ENCODE assay signal across 8 cellular contexts in the genomic region with DNA sequence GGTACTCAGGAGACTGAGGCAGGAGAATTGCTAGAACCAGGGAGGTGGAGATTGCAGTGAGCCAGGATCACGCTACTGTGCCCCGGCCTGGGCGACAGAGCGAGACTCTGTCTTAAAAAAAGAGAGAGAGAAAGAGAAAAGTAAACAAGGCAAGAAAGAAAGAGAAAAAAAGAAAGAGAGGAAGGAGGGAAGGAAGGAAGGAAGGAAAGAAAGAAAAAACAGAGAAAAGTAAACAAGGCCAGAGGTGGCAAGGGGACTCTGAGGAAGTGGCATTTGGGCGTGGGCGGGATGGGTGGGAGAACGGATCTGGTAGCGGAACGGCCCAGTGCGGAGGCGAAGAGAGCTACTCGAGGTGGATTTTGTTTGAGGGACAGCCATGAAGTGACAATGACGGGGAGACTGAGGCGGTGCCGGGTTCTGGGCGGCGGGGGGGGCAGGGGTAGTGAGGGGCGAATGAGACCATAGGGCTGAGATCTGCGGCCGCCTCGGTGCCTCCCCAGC. TPM values are rescaled to one million over a fixed set of nuclear protein-coding genes. Genes with fewer than 3 reads are reported as not detected.
DNase-seq lines count a peak whose midpoint lies in the region; ATAC-seq and TF ChIP-seq lines count a peak whose summit lies in the region.

No MANE protein-coding gene starts in this region.

- no peak for ATAC-seq in activated CD8-positive, alpha-beta T cell treated with anti-CD3 and anti-CD28 coated beads, Interleukin-2, amount 10 ng/mL, durations not matched to agents 7 days and 5 days
- no peak for ATAC-seq in HG03342 (IDR thresholded peaks at IDR 0.05; ENCODE audit: unreplicated experiment)

- H3K27ac Mint-ChIP-seq in activated naive CD4-positive, alpha-beta T cell treated with anti-CD3 and anti-CD28 coated beads, Interleukin-2, amount 50 U/mL, for 24 hours = peak overlapping the region; percentile 98
- peak overlapping the region; percentile 100 for H3K27ac Mint-ChIP-seq in activated CD8-positive, alpha-beta T cell treated with anti-CD3 and anti-CD28 coated beads, Interleukin-2, amount 10 ng/mL, durations not matched to agents 7 days and 5 days
- peak overlapping the region; percentile 84 for H3K27ac Mint-ChIP-seq in type B pancreatic cell

- H3K27me3 ChIP-seq in kidney epithelial cell (ENCODE audit: control insufficient read depth, insufficient read depth, low read length) = peaks cover 2% of the 10 kb centered on the region

- no peak for TF ChIP-seq CTCF in kidney epithelial cell (IDR thresholded peaks at IDR 0.05; ENCODE audit: insufficient read depth, low read length, poor library complexity, severe bottlenecking)
- TF ChIP-seq CTCF in type B pancreatic cell (conservative IDR thresholded peaks at IDR 0.05) = no peak

- POLR2A ChIA-PET in activated CD8-positive, alpha-beta T cell treated with anti-CD3 and anti-CD28 coated beads, Interleukin-2, amount 10 ng/mL, durations not matched to agents 7 days and 5 days (lab: Charles Lee) = interaction anchor here (0.5 to 1.4 kb wide), 7 partner anchors 10 to 279 kb away, joined by 3 to 5 read pairs (median 4); a partner anchor contains a TSS

- H3K4me1 Mint-ChIP-seq in activated naive CD4-positive, alpha-beta T cell treated with anti-CD3 and anti-CD28 coated beads, Interleukin-2, amount 50 U/mL, for 24 hours = peaks cover 25% of the 10 kb centered on the region
- H3K4me1 Mint-ChIP-seq in activated CD8-positive, alpha-beta T cell treated with anti-CD3 and anti-CD28 coated beads, Interleukin-2, amount 10 ng/mL, durations not matched to agents 7 days and 5 days (ENCODE audit: low read depth) = peaks cover 31% of the 10 kb centered on the region
- no peaks in the 10 kb centered on the region for H3K4me1 Mint-ChIP-seq in type B pancreatic cell (ENCODE audit: unreplicated experiment)

- no peaks in the 10 kb centered on the region for H3K36me3 Mint-ChIP-seq in activated naive CD4-positive, alpha-beta T cell treated with anti-CD3 and anti-CD28 coated beads, Interleukin-2, amount 50 U/mL, for 24 hours
- H3K36me3 Mint-ChIP-seq in activated CD8-positive, alpha-beta T cell treated with anti-CD3 and anti-CD28 coated beads, Interleukin-2, amount 10 ng/mL, durations not matched to agents 7 days and 5 days (ENCODE audit: low read depth) = peaks cover 2% of the 10 kb centered on the region
- H3K36me3 Mint-ChIP-seq in type B pancreatic cell = no peaks in the 10 kb centered on the region

- CTCF ChIA-PET in activated CD8-positive, alpha-beta T cell treated with anti-CD3 and anti-CD28 coated beads, Interleukin-2, amount 10 ng/mL, durations not matched to agents 7 days and 5 days (lab: Charles Lee) = interaction anchor here (1.1 to 8.4 kb wide), 7 partner anchors 44 to 141 kb away, joined by 3 to 141 read pairs (median 9); a partner anchor contains a TSS

- H3K4me3 Mint-ChIP-seq in activated naive CD4-positive, alpha-beta T cell treated with anti-CD3 and anti-CD28 coated beads, Interleukin-2, amount 50 U/mL, for 24 hours = peak overlapping the region; percentile 92
- H3K4me3 Mint-ChIP-seq in activated CD8-positive, alpha-beta T cell treated with anti-CD3 and anti-CD28 coated beads, Interleukin-2, amount 10 ng/mL, durations not matched to agents 7 days and 5 days = peak overlapping the region; percentile 87
- peak overlapping the region; percentile 85 for H3K4me3 Mint-ChIP-seq in type B pancreatic cell

- H3K27me3 Mint-ChIP-seq in activated naive CD4-positive, alpha-beta T cell treated with anti-CD3 and anti-CD28 coated beads, Interleukin-2, amount 50 U/mL, for 24 hours = no peaks in the 10 kb centered on the region
- H3K27me3 Mint-ChIP-seq in activated CD8-positive, alpha-beta T cell treated with anti-CD3 and anti-CD28 coated beads, Interleukin-2, amount 10 ng/mL, durations not matched to agents 7 days and 5 days (ENCODE audit: low read depth) = no peaks in the 10 kb centered on the region
- H3K27me3 Mint-ChIP-seq in type B pancreatic cell = peaks cover 8% of the 10 kb centered on the region

- no peak for DNase-seq in activated naive CD4-positive, alpha-beta T cell (lab: John Stamatoyannopoulos, UW)
- no peak for DNase-seq in activated CD8-positive, alpha-beta T cell treated with anti-CD3 and anti-CD28 coated beads, Interleukin-2, amount 10 ng/mL, durations not matched to agents 7 days and 5 days
- DNase-seq in kidney epithelial cell (ENCODE audit: low read depth) = no peak
- DNase-seq in type B pancreatic cell (ENCODE audit: extremely low spot score, unreplicated experiment) = no peak
- DNase-seq in cortex of kidney (lab: John Stamatoyannopoulos, UW) = no peak
- no peak for DNase-seq in NOMO-1 treated with DMSO at 0.1 percent for 48 hours (lab: John Stamatoyannopoulos, UW; ENCODE audit: unreplicated experiment)

- no peaks in the 10 kb centered on the region for H3K36me3 ChIP-seq in kidney epithelial cell (ENCODE audit: control insufficient read depth, insufficient read depth, low read length)

- H3K4me3 ChIP-seq in kidney epithelial cell (ENCODE audit: low read depth, low read length) = peak overlapping the region; percentile 63

- no peaks in the 10 kb centered on the region for H3K9me3 Mint-ChIP-seq in activated naive CD4-positive, alpha-beta T cell treated with anti-CD3 and anti-CD28 coated beads, Interleukin-2, amount 50 U/mL, for 24 hours
- no peaks in the 10 kb centered on the region for H3K9me3 Mint-ChIP-seq in activated CD8-positive, alpha-beta T cell treated with anti-CD3 and anti-CD28 coated beads, Interleukin-2, amount 10 ng/mL, durations not matched to agents 7 days and 5 days (ENCODE audit: insufficient read depth)
- no peaks in the 10 kb centered on the region for H3K9me3 Mint-ChIP-seq in type B pancreatic cell

RNA-seq across cellular contexts. Expression of a gene that starts 7.4 kb away (rescaled TPM):
- total RNA-seq in activated CD8-positive, alpha-beta T cell treated with anti-CD3 and anti-CD28 coated beads, Interleukin-2, amount 10 ng/mL, durations not matched to agents 7 days and 5 days = 10 to 100 TPM; 33.8 to 34.2 TPM
- 8.4 and 12.5 TPM in 2 replicates for total RNA-seq in kidney epithelial cell
- total RNA-seq in type B pancreatic cell (ENCODE audit: low replicate concordance) = 2.8 and 6.3 TPM in 2 replicates

RNA-seq across cellular contexts. Expression of a gene that starts 33.6 kb away (rescaled TPM):
- not detected for total RNA-seq in activated CD8-positive, alpha-beta T cell treated with anti-CD3 and anti-CD28 coated beads, Interleukin-2, amount 10 ng/mL, durations not matched to agents 7 days and 5 days
- total RNA-seq in kidney epithelial cell (2.3 and 4.7 TPM in 2 replicates), type B pancreatic cell (ENCODE audit: low replicate concordance) (13.4 and 15.3 TPM in 2 replicates)
